ENCODE assay signal across 11 cellular contexts in the genomic region with DNA sequence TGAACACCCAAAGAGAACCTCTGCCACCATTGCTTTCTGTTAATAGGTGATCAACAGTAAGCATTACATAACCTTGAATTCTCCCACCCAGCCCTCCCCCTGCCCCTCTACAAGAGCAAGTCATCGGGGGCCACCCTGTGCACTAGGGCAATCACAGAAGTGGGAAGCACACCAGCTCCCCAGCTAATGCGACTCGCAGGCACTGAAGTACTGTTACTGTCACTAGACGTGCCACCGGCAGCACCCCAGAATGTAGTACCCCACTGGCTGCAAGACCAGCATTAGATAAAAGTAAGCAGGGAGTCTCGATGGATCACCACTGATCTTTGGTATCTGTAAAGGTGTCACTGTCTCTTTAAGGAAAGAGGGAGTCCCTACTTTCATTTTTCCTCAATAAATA.
"Had no signal": no experiment of that assay in that cellular context is flagged by ENCODE, and none has a peak within 500 bp of the region (broad histone marks: within the 10 kb centered on the region; RNA-seq: fewer than 3 reads in every experiment).

No MANE protein-coding gene starts in this region.

- H3K27ac ChIP-seq: colonic mucosa, gastroesophageal sphincter, ovary, right lobe of liver, stomach, upper lobe of right lung had no signal

- H3K4me1 ChIP-seq: colonic mucosa had no signal

- H3K4me3 ChIP-seq: colonic mucosa, gastroesophageal sphincter, ovary, right lobe of liver, stomach, upper lobe of right lung had no signal

- DNase-seq: activated naive CD4-positive, alpha-beta T cell; activated T-cell treated with anti-CD3 and anti-CD28 coated beads for 4 hours; central memory CD4-positive, alpha-beta T cell; colonic mucosa; ovary; right lobe of liver; small intestine; stomach; T-helper 9 cell; upper lobe of right lung had no signal

- H3K9me3 ChIP-seq: colonic mucosa, gastroesophageal sphincter, ovary, right lobe of liver, stomach, upper lobe of right lung had no signal

- H3K36me3 ChIP-seq: colonic mucosa, gastroesophageal sphincter, ovary, right lobe of liver, stomach, upper lobe of right lung had no signal

- H3K27me3 ChIP-seq: colonic mucosa, gastroesophageal sphincter, ovary, right lobe of liver, stomach, upper lobe of right lung had no signal
